12 cellular contexts compared by ENCODE assay signal in the genomic region with DNA sequence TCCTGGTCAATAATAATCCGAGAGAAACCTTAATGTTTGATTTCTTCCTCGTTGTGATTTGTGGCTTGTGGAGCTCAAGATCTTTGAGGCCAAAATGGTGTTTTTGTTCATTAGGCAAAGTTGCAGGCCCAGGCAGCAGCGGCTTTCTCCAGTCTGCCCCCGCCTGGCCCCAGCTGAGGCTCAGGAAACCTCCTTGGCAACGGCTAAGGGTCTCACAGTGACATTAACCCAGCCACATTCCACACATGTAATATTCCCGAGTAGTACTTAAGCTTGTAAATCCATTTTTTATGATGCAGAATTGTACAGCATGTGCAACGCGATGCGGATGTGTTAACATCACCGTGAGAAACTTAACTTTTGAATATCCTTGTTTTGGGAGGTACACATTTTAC.
DNase-seq lines count a peak whose midpoint lies in the region; ATAC-seq and TF ChIP-seq lines count a peak whose summit lies in the region.
"Had no signal": no experiment of that assay in that cellular context is flagged by ENCODE, and none has a peak within 500 bp of the region (broad histone marks: within the 10 kb centered on the region; RNA-seq: fewer than 3 reads in every experiment).

No MANE protein-coding gene starts in this region.

- POLR2A ChIA-PET in OCI-LY7 (lab: Charles Lee): interaction anchor here (0.5 to 8.8 kb wide), 28 partner anchors 11 to 204 kb away, joined by 3 to 99 read pairs (median 6); a partner anchor contains a TSS

- H3K4me1 Mint-ChIP-seq in activated naive CD8-positive, alpha-beta T cell treated with anti-CD3 and anti-CD28 coated beads, Interleukin-2, amount 50 U/mL, for 24 hours: peaks cover 37% of the 10 kb centered on the region
- peaks cover 10% of the 10 kb centered on the region for H3K4me1 Mint-ChIP-seq in activated naive CD8-positive, alpha-beta T cell treated with anti-CD3 and anti-CD28 coated beads for 36 hours
- peaks cover 24% of the 10 kb centered on the region for H3K4me1 Mint-ChIP-seq in type B pancreatic cell (ENCODE audit: unreplicated experiment)
- peaks cover 8 to 13% of the 10 kb centered on the region in 2 donors for H3K4me1 Mint-ChIP-seq in natural killer cell treated with Interleukin-12 subunit alpha and Interleukin-12 subunit beta and Interleukin-15 and Interleukin-18, amount 100 ng/mL, for 72 hours (ENCODE audit: low read depth in 2 of 2)
- peaks cover 7% of the 10 kb centered on the region for H3K4me1 Mint-ChIP-seq in activated T-cell treated with anti-CD3 and anti-CD28 coated beads, Interleukin-2, amount 50 U/mL, for 24 hours (ENCODE audit: low read depth)

- no peaks in the 10 kb centered on the region for H3K36me3 Mint-ChIP-seq in activated naive CD8-positive, alpha-beta T cell treated with anti-CD3 and anti-CD28 coated beads, Interleukin-2, amount 50 U/mL, for 24 hours (ENCODE audit: low read depth)
- H3K36me3 Mint-ChIP-seq in activated naive CD8-positive, alpha-beta T cell treated with anti-CD3 and anti-CD28 coated beads for 36 hours: no peaks in the 10 kb centered on the region
- no peaks in the 10 kb centered on the region for H3K36me3 Mint-ChIP-seq in type B pancreatic cell
- H3K36me3 Mint-ChIP-seq in natural killer cell treated with Interleukin-12 subunit alpha and Interleukin-12 subunit beta and Interleukin-15 and Interleukin-18, amount 100 ng/mL, for 72 hours: no peaks in the 10 kb centered on the region
- H3K36me3 Mint-ChIP-seq in activated T-cell treated with anti-CD3 and anti-CD28 coated beads, Interleukin-2, amount 50 U/mL, for 24 hours (ENCODE audit: low read depth): no peaks in the 10 kb centered on the region

- H3K4me3 ChIP-seq in OCI-LY7 (ENCODE audit: low read depth, low read length, poor library complexity, severe bottlenecking): peak overlapping the region; percentile 61

- ATAC-seq in activated naive CD8-positive, alpha-beta T cell treated with anti-CD3 and anti-CD28 coated beads, Interleukin-2, amount 50 U/mL, for 24 hours: no peak
- peak; percentile 5 for ATAC-seq in HG02840 (IDR thresholded peaks at IDR 0.05; ENCODE audit: low FRiP score, unreplicated experiment)
- no peak for ATAC-seq in natural killer cell treated with Interleukin-12 subunit alpha and Interleukin-12 subunit beta and Interleukin-15 and Interleukin-18, amount 100 ng/mL, for 72 hours
- ATAC-seq: left colon had no signal

- H3K4me2 ChIP-seq in OCI-LY7 (ENCODE audit: low read length): peak overlapping the region; percentile 74

- no peaks in the 10 kb centered on the region for H3K9me2 ChIP-seq in OCI-LY7 (ENCODE audit: insufficient read depth, low read length)

- H3K27me3 Mint-ChIP-seq in activated naive CD8-positive, alpha-beta T cell treated with anti-CD3 and anti-CD28 coated beads, Interleukin-2, amount 50 U/mL, for 24 hours: peaks cover 7% of the 10 kb centered on the region
- H3K27me3 Mint-ChIP-seq in activated naive CD8-positive, alpha-beta T cell treated with anti-CD3 and anti-CD28 coated beads for 36 hours: peaks cover 14% of the 10 kb centered on the region
- H3K27me3 Mint-ChIP-seq in type B pancreatic cell: peaks cover 5% of the 10 kb centered on the region
- peaks cover 6 to 30% of the 10 kb centered on the region in 2 donors for H3K27me3 Mint-ChIP-seq in natural killer cell treated with Interleukin-12 subunit alpha and Interleukin-12 subunit beta and Interleukin-15 and Interleukin-18, amount 100 ng/mL, for 72 hours
- peaks cover 6% of the 10 kb centered on the region for H3K27me3 Mint-ChIP-seq in activated T-cell treated with anti-CD3 and anti-CD28 coated beads, Interleukin-2, amount 50 U/mL, for 24 hours

- H3K4me3 Mint-ChIP-seq in activated naive CD8-positive, alpha-beta T cell treated with anti-CD3 and anti-CD28 coated beads, Interleukin-2, amount 50 U/mL, for 24 hours: no peak overlapping the region
- no peak overlapping the region for H3K4me3 Mint-ChIP-seq in activated naive CD8-positive, alpha-beta T cell treated with anti-CD3 and anti-CD28 coated beads for 36 hours
- no peak overlapping the region for H3K4me3 Mint-ChIP-seq in type B pancreatic cell
- H3K4me3 Mint-ChIP-seq in natural killer cell treated with Interleukin-12 subunit alpha and Interleukin-12 subunit beta and Interleukin-15 and Interleukin-18, amount 100 ng/mL, for 72 hours: no peak overlapping the region
- no peak overlapping the region for H3K4me3 Mint-ChIP-seq in activated T-cell treated with anti-CD3 and anti-CD28 coated beads, Interleukin-2, amount 50 U/mL, for 24 hours

- TF ChIP-seq CTCF in OCI-LY7 (conservative IDR thresholded peaks at IDR 0.05; ENCODE audit: low read length) (peak; percentile 56), type B pancreatic cell (conservative IDR thresholded peaks at IDR 0.05) (no peak)

- H3K9me3 ChIP-seq in OCI-LY7 (ENCODE audit: low read length): peaks cover 8% of the 10 kb centered on the region; the same call in 1 of the 2 replicates

- DNase-seq in activated naive CD8-positive, alpha-beta T cell treated with anti-CD3 and anti-CD28 coated beads, Interleukin-2, amount 50 U/mL, for 24 hours: no peak
- no peak for DNase-seq in activated naive CD8-positive, alpha-beta T cell treated with anti-CD3 and anti-CD28 coated beads for 36 hours
- DNase-seq in OCI-LY7 (ENCODE audit: low spot score) (peak; percentile 78), type B pancreatic cell (ENCODE audit: extremely low spot score, unreplicated experiment) (no peak), NCI-H1436 (lab: John Stamatoyannopoulos, UW) (no peak)
- no peak for DNase-seq in natural killer cell treated with Interleukin-12 subunit alpha and Interleukin-12 subunit beta and Interleukin-15 and Interleukin-18, amount 100 ng/mL, for 72 hours (ENCODE audit: low spot score)
- DNase-seq in activated T-cell treated with anti-CD3 and anti-CD28 coated beads, Interleukin-2, amount 50 U/mL, for 24 hours: no peak
- DNase-seq: activated naive CD4-positive, alpha-beta T cell treated with anti-CD3 and anti-CD28 coated beads, Interleukin-2, amount 50 U/mL, for 16 hours; left colon; NCI-H69; T1000 had no signal

- intact Hi-C loops in OCI-LY7 (cut with micrococcal nuclease; ENCODE audit: unreplicated experiment): loop anchor here (1.0 to 5.0 kb wide), 6 partner anchors 17 to 534 kb away; no protein-coding TSS in a partner anchor

- peaks cover 7% of the 10 kb centered on the region; the same call in 1 of the 2 replicates for H3K36me3 ChIP-seq in OCI-LY7 (ENCODE audit: insufficient read depth, low read length)

- no TSS peak for BruUV-seq in OCI-LY7 (replicated peaks; lab: Mats Ljungman, UMichigan)

- no peaks in the 10 kb centered on the region for H3K9me3 Mint-ChIP-seq in activated naive CD8-positive, alpha-beta T cell treated with anti-CD3 and anti-CD28 coated beads, Interleukin-2, amount 50 U/mL, for 24 hours
- H3K9me3 Mint-ChIP-seq in activated naive CD8-positive, alpha-beta T cell treated with anti-CD3 and anti-CD28 coated beads for 36 hours: no peaks in the 10 kb centered on the region
- peaks cover 5% of the 10 kb centered on the region for H3K9me3 Mint-ChIP-seq in type B pancreatic cell
- no peaks in the 10 kb centered on the region for H3K9me3 Mint-ChIP-seq in natural killer cell treated with Interleukin-12 subunit alpha and Interleukin-12 subunit beta and Interleukin-15 and Interleukin-18, amount 100 ng/mL, for 72 hours
- no peaks in the 10 kb centered on the region for H3K9me3 Mint-ChIP-seq in activated T-cell treated with anti-CD3 and anti-CD28 coated beads, Interleukin-2, amount 50 U/mL, for 24 hours

- CTCF ChIA-PET in OCI-LY7 (lab: Charles Lee; ENCODE audit: unreplicated experiment): interaction anchor here (0.9 to 2.7 kb wide), 5 partner anchors 12 to 197 kb away, joined by 3 to 14 read pairs (median 12); no protein-coding TSS in a partner anchor

- H3K4me1 ChIP-seq in OCI-LY7 (ENCODE audit: insufficient read depth, low read length, poor library complexity, severe bottlenecking): peaks cover 97% of the 10 kb centered on the region

- peak overlapping the region; percentile 98 for H3K27ac ChIP-seq in OCI-LY7 (ENCODE audit: low read depth, low read length, poor library complexity, severe bottlenecking)

- peak overlapping the region; percentile 53 for H3K27ac Mint-ChIP-seq in activated naive CD8-positive, alpha-beta T cell treated with anti-CD3 and anti-CD28 coated beads, Interleukin-2, amount 50 U/mL, for 24 hours
- H3K27ac Mint-ChIP-seq in activated naive CD8-positive, alpha-beta T cell treated with anti-CD3 and anti-CD28 coated beads for 36 hours: no peak overlapping the region
- H3K27ac Mint-ChIP-seq in type B pancreatic cell: peak overlapping the region; percentile 53
- H3K27ac Mint-ChIP-seq in natural killer cell treated with Interleukin-12 subunit alpha and Interleukin-12 subunit beta and Interleukin-15 and Interleukin-18, amount 100 ng/mL, for 72 hours: peak overlapping the region in 1 of 2 donors; percentile 27
- H3K27ac Mint-ChIP-seq in activated T-cell treated with anti-CD3 and anti-CD28 coated beads, Interleukin-2, amount 50 U/mL, for 24 hours: no peak overlapping the region

- no peaks in the 10 kb centered on the region; the same call in 1 of the 2 replicates for H3K79me2 ChIP-seq in OCI-LY7 (ENCODE audit: insufficient read depth, low read depth, low read length)

- no peaks in the 10 kb centered on the region for H4K20me1 ChIP-seq in OCI-LY7 (ENCODE audit: insufficient read depth, low read length)

- no peak overlapping the region for H2AFZ ChIP-seq in OCI-LY7 (ENCODE audit: low read length)

Comparison
In these comparisons a context has a peak if more than half of its experiments do, and no peak if none do; other contexts are left out.
1. H3K27ac Mint-ChIP-seq: peak in activated naive CD8-positive, alpha-beta T cell treated with anti-CD3 and anti-CD28 coated beads, Interleukin-2, amount 50 U/mL, for 24 hours (single experiment) and type B pancreatic cell (single experiment); none in activated naive CD8-positive, alpha-beta T cell treated with anti-CD3 and anti-CD28 coated beads for 36 hours (single experiment) and activated T-cell treated with anti-CD3 and anti-CD28 coated beads, Interleukin-2, amount 50 U/mL, for 24 hours (single experiment).